ENCODE assay signal across 8 cellular contexts in the genomic region with DNA sequence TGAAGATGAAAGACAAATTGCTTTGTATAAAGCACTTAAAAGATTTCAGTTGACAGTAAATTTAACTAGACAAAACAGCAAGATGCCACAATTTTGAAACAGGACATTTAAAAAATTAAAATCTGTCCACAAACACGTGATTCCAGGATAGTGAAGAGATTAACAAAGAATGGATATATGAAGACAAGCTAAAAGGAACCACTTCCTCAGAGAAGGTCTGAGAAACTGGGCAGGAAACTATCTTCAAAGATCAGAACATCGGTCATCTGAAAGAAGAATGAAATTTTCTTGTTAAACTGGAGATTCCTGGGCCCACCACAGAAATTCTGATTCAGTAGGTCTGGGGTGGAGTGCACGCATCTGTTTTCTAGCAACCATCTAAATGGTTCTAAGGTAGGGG. TPM values are rescaled to one million over a fixed set of nuclear protein-coding genes. Genes with fewer than 3 reads are reported as not detected.
DNase-seq lines count a peak whose midpoint lies in the region; ATAC-seq lines count a peak whose summit lies in the region.

No MANE protein-coding gene starts in this region.

- peak overlapping the region; percentile 83 to 97 (median 94) for H3K4me3 Mint-ChIP-seq in IgD-negative memory B cell
- H3K4me3 Mint-ChIP-seq in naive B cell = peak overlapping the region in 7 of 8 donors; percentile 83 to 97 (median 96)

- peak overlapping the region; percentile 89 to 96 (median 93); a peak in 20 of 22 replicates for H3K9ac ChIP-seq in BLaER1 treated with 17β-estradiol and CSF1 and Interleukin-3, amounts not matched to agents 10 nM and 100 nM

- peaks cover 26 to 34% (median 28%) of the 10 kb centered on the region in 3 donors for H3K4me1 Mint-ChIP-seq in IgD-negative memory B cell
- peaks cover 24 to 36% (median 29%) of the 10 kb centered on the region in 3 donors for H3K4me1 Mint-ChIP-seq in naive B cell

- H3K9me3 Mint-ChIP-seq in IgD-negative memory B cell (no peaks in the 10 kb centered on the region), naive B cell (no peaks in the 10 kb centered on the region)

- peaks cover 0 to 8% (median 4%) of the 10 kb centered on the region in 11 experiments; a peak in 7 of 22 replicates for H4K20me1 ChIP-seq in BLaER1 treated with 17β-estradiol and CSF1 and Interleukin-3, amounts not matched to agents 10 nM and 100 nM

- H3K27ac ChIP-seq in BLaER1 treated with 17β-estradiol and CSF1 and Interleukin-3, amounts not matched to agents 10 nM and 100 nM = peak overlapping the region in 3 of 11 experiments; percentile 92 to 97 (median 96); a peak in 2 of 22 replicates

- no peaks in the 10 kb centered on the region for H3K27me3 ChIP-seq in BLaER1 treated with 17β-estradiol and CSF1 and Interleukin-3, amounts not matched to agents 10 nM and 100 nM

- H3K27ac Mint-ChIP-seq in IgD-negative memory B cell (peak overlapping the region in 2 of 3 donors; percentile 72 to 96), naive B cell (peak overlapping the region in 5 of 6 donors; percentile 5 to 99 (median 34))

- no peaks in the 10 kb centered on the region for H3K27me3 Mint-ChIP-seq in IgD-negative memory B cell
- H3K27me3 Mint-ChIP-seq in naive B cell = no peaks in the 10 kb centered on the region

- ATAC-seq in naive B cell (ENCODE audit: low read depth in 2 of 2) = no peak
- ATAC-seq in GM19035 (IDR thresholded peaks at IDR 0.05; ENCODE audit: unreplicated experiment) = no peak

- H3K4me3 ChIP-seq in BLaER1 treated with 17β-estradiol and CSF1 and Interleukin-3, amounts not matched to agents 10 nM and 100 nM = peak overlapping the region; percentile 73 to 92 (median 86); a peak in 19 of 20 replicates

- peaks cover 21 to 47% (median 36%) of the 10 kb centered on the region in 11 experiments for H3K36me3 ChIP-seq in BLaER1 treated with 17β-estradiol and CSF1 and Interleukin-3, amounts not matched to agents 10 nM and 100 nM

- H3K36me3 Mint-ChIP-seq in IgD-negative memory B cell (peaks cover 8% of the 10 kb centered on the region), naive B cell (peaks cover 7 to 20% of the 10 kb centered on the region in 2 donors)

- H3K4me2 ChIP-seq in BLaER1 treated with 17β-estradiol and CSF1 and Interleukin-3, amounts not matched to agents 10 nM and 100 nM = peak overlapping the region; percentile 81 to 96 (median 89)

- peaks cover 24 to 33% (median 26%) of the 10 kb centered on the region in 10 experiments for H3K4me1 ChIP-seq in BLaER1 treated with 17β-estradiol and CSF1 and Interleukin-3, amounts not matched to agents 10 nM and 100 nM

- DNase-seq in astrocyte of the hippocampus (ENCODE audit: low read depth, low spot score) = peak; percentile 26
- DNase-seq in naive B cell = no peak
- no peak for DNase-seq in hypothalamus (lab: John Stamatoyannopoulos, UW)
- DNase-seq in activated CD4-positive, alpha-beta T cell treated with anti-CD3 and anti-CD28 coated beads for 1 hour = no peak
- DNase-seq in retina = no peak

- no peaks in the 10 kb centered on the region for H3K9me3 ChIP-seq in BLaER1 treated with 17β-estradiol and CSF1 and Interleukin-3, amounts not matched to agents 10 nM and 100 nM (replicated peaks in 1 of 11)

RNA-seq across cellular contexts. Expression of gene RWDD4, which starts 1.4 kb away (rescaled TPM):
- 17.1 TPM for polyA plus RNA-seq in IgD-negative memory B cell
- 10 to 100 TPM; 16.9 to 29.5 (median 19.6) TPM for polyA plus RNA-seq in naive B cell (ENCODE audit: low read depth in 6 of 6)

RNA-seq across cellular contexts. Expression of gene TRAPPC11, which starts 1.5 kb away (rescaled TPM):
- polyA plus RNA-seq in IgD-negative memory B cell (19.5 TPM), naive B cell (ENCODE audit: low read depth in 6 of 6) (10 to 100 TPM; 12.1 to 26.1 (median 17.2) TPM)
